In genomic region chr7:64876792-64877713, GRCh38 we compare ENCODE assay signal across 9 cellular contexts. TPM values are rescaled to one million over a fixed set of nuclear protein-coding genes. Genes with fewer than 3 reads are reported as not detected.
DNase-seq lines count a peak whose midpoint lies in the region; ATAC-seq and TF ChIP-seq lines count a peak whose summit lies in the region.
"Had no signal": no experiment of that assay in that cellular context is flagged by ENCODE, and none has a peak within 500 bp of the region (broad histone marks: within the 10 kb centered on the region; RNA-seq: fewer than 3 reads in every experiment).

No MANE protein-coding gene starts in this region.

- intact Hi-C loops in activated B cell treated with CpG ODN at 0.5 μM for 24 hours (cut with micrococcal nuclease), result no loop called here

- peaks cover 14% of the 10 kb centered on the region for H3K4me1 Mint-ChIP-seq in activated B cell treated with CpG ODN at 0.5 μM for 24 hours

- H3K27me3 Mint-ChIP-seq in activated B cell treated with CpG ODN at 0.5 μM for 24 hours, result peaks cover 21% of the 10 kb centered on the region

- CTCF ChIA-PET in activated B cell treated with CpG ODN at 0.5 μM for 24 hours (lab: Charles Lee), result no interaction called here

- H3K27ac Mint-ChIP-seq in activated B cell treated with CpG ODN at 0.5 μM for 24 hours, result no peak overlapping the region

- H3K9me3 Mint-ChIP-seq in activated B cell treated with CpG ODN at 0.5 μM for 24 hours, result peaks cover 2% of the 10 kb centered on the region

- POLR2A ChIA-PET in activated B cell treated with CpG ODN at 0.5 μM for 24 hours (lab: Charles Lee), result no interaction called here

- H3K27ac ChIP-seq in caudate nucleus (ENCODE audit: low read depth, low read length), result peak overlapping the region; percentile 68
- H3K27ac ChIP-seq: SJCRH30 had no signal

- DNase-seq in NCI-H187 (lab: John Stamatoyannopoulos, UW) (peak; percentile 39 to 62), NCI-H187 treated with DMSO at 0.1 percent for 48 hours (lab: John Stamatoyannopoulos, UW) (no peak), activated B cell treated with CpG ODN at 0.5 μM for 24 hours (peak; percentile 38), caudate nucleus (lab: John Stamatoyannopoulos, UW) (peak in 56 of 61 donors; percentile 30 to 91 (median 70)), kidney tubule cell (ENCODE audit: low spot score) (peak; percentile 71), NOMO-1 (lab: John Stamatoyannopoulos, UW; ENCODE audit: unreplicated experiment in 2 of 2) (no peak), islet precursor cell (no peak)
- DNase-seq in stimulated activated CD4-positive, alpha-beta T cell treated with anti-CD3 and anti-CD28 coated beads, Interleukin-1b, Interleukin-23, amount 100 ng/mL, for 4 hours (ENCODE audit: low read depth in 2 of 2), result peak; percentile 42 to 64

- ATAC-seq in activated B cell treated with CpG ODN at 0.5 μM for 24 hours (ENCODE audit: low read depth), result peak; percentile 88

- no peak for TF ChIP-seq CTCF in activated B cell treated with CpG ODN at 0.5 μM for 24 hours (IDR thresholded peaks at IDR 0.05)

- H3K36me3 Mint-ChIP-seq in activated B cell treated with CpG ODN at 0.5 μM for 24 hours (ENCODE audit: low read depth), result no peaks in the 10 kb centered on the region

- H3K4me3 Mint-ChIP-seq in activated B cell treated with CpG ODN at 0.5 μM for 24 hours, result peak overlapping the region; percentile 66

RNA-seq across cellular contexts. Expression of gene ZNF273, which starts 26.0 kb away (rescaled TPM):
- 10.6 and 12.3 TPM in 2 replicates for total RNA-seq in activated B cell treated with CpG ODN at 0.5 μM for 24 hours

Comparison
In these comparisons a context has a peak if more than half of its experiments do, and no peak if none do; other contexts are left out.
1. DNase-seq: peak in NCI-H187 (2 of 2), activated B cell treated with CpG ODN at 0.5 μM for 24 hours (single experiment), caudate nucleus (56 of 61), kidney tubule cell (single experiment) and stimulated activated CD4-positive, alpha-beta T cell treated with anti-CD3 and anti-CD28 coated beads, Interleukin-1b, Interleukin-23, amount 100 ng/mL, for 4 hours (2 of 2); none in NCI-H187 treated with DMSO at 0.1 percent for 48 hours (single experiment), NOMO-1 (0 of 2) and islet precursor cell (single experiment).